ENCODE assay signal across 24 cellular contexts in genomic region chr16:35506018-35506897, GRCh38.
DNase-seq lines count a peak whose midpoint lies in the region; ATAC-seq and TF ChIP-seq lines count a peak whose summit lies in the region.
"Had no signal": no experiment of that assay in that cellular context is flagged by ENCODE, and none has a peak within 500 bp of the region (broad histone marks: within the 10 kb centered on the region; RNA-seq: fewer than 3 reads in every experiment).

No MANE protein-coding gene starts in this region.

- no peak overlapping the region for H3K9ac ChIP-seq in neuronal stem cell (ENCODE audit: low read depth, low read length, poor library complexity)

- no peaks in the 10 kb centered on the region for H3K4me1 Mint-ChIP-seq in mesothelial cell of epicardium
- H3K4me1 Mint-ChIP-seq: activated naive CD4-positive, alpha-beta T cell treated with anti-CD3 and anti-CD28 coated beads, Interleukin-2, amount 10 ng/mL, durations not matched to agents 7 days and 5 days; B cell; central memory CD8-positive, alpha-beta T cell had no signal

- no peak overlapping the region for H2BK120ac ChIP-seq in neuronal stem cell (ENCODE audit: low read depth, low read length)

- no peaks in the 10 kb centered on the region for H3K27me3 ChIP-seq in neuronal stem cell (ENCODE audit: control insufficient read depth in 3 of 3, insufficient read depth in 3 of 3, low read depth in 1 of 3, low read length in 3 of 3)
- H3K27me3 ChIP-seq: gastrocnemius medialis, stomach had no signal

- DNase-seq in NCI-H1092 treated with DMSO at 0.1 percent for 48 hours (lab: John Stamatoyannopoulos, UW) (peak; percentile 14), NCI-H1092 (lab: John Stamatoyannopoulos, UW) (no peak), NCI-H2029 treated with DMSO at 0.1 percent for 48 hours (lab: John Stamatoyannopoulos, UW) (peak; percentile 82), NCI-H82 (lab: John Stamatoyannopoulos, UW) (peak; percentile 94), neuronal stem cell (ENCODE audit: low spot score) (no peak), foreskin melanocyte (no peak), mesothelial cell of epicardium (ENCODE audit: low spot score in 2 of 2, unreplicated experiment in 2 of 2) (no peak), mucosa of descending colon (no peak)
- DNase-seq: 8988T; activated CD4-positive, CD25-positive, alpha-beta regulatory T cell treated with anti-CD3 and anti-CD28 coated beads, Interleukin-2, amount 50 U/mL, for 72 hours; activated naive CD4-positive, alpha-beta T cell treated with anti-CD3 and anti-CD28 coated beads, Interleukin-2, amount 10 ng/mL, durations not matched to agents 7 days and 5 days; activated T-cell treated with anti-CD3 and anti-CD28 coated beads, Interleukin-2, amount 50 U/mL, for 48 hours; EL; erythroblast; gastrocnemius medialis; HCEC 1CT; NCI-H1105 treated with DMSO at 0.1 percent for 48 hours; NCI-H524; nucleus accumbens; retina; stomach; T-helper 9 cell had no signal

- H2BK15ac ChIP-seq in neuronal stem cell (ENCODE audit: low read length): no peak overlapping the region

- H2AK5ac ChIP-seq in neuronal stem cell (ENCODE audit: low read depth, low read length): no peak overlapping the region

- H3K4me1 ChIP-seq in neuronal stem cell (ENCODE audit: control insufficient read depth in 2 of 2, insufficient read depth in 1 of 2, low read depth in 1 of 2, low read length in 2 of 2) (no peaks in the 10 kb centered on the region), mucosa of descending colon (ENCODE audit: low read depth) (no peaks in the 10 kb centered on the region)
- H3K4me1 ChIP-seq: gastrocnemius medialis, stomach had no signal

- H2AFZ ChIP-seq in neuronal stem cell (ENCODE audit: low read length): no peak overlapping the region

- no peak overlapping the region for H3K4ac ChIP-seq in neuronal stem cell (ENCODE audit: low read length)

- no peak overlapping the region for H2BK12ac ChIP-seq in neuronal stem cell (ENCODE audit: low read length)

- ATAC-seq in mucosa of descending colon: no peak
- ATAC-seq: gastrocnemius medialis had no signal

- no peaks in the 10 kb centered on the region for H3K36me3 Mint-ChIP-seq in mesothelial cell of epicardium
- H3K36me3 Mint-ChIP-seq: activated naive CD4-positive, alpha-beta T cell treated with anti-CD3 and anti-CD28 coated beads, Interleukin-2, amount 10 ng/mL, durations not matched to agents 7 days and 5 days had no signal

- H3K27me3 Mint-ChIP-seq in mesothelial cell of epicardium (ENCODE audit: low read depth): no peaks in the 10 kb centered on the region
- H3K27me3 Mint-ChIP-seq: activated naive CD4-positive, alpha-beta T cell treated with anti-CD3 and anti-CD28 coated beads, Interleukin-2, amount 10 ng/mL, durations not matched to agents 7 days and 5 days; B cell; central memory CD8-positive, alpha-beta T cell had no signal

- TF ChIP-seq CTCF in mesothelial cell of epicardium (IDR thresholded peaks at IDR 0.05; ENCODE audit: unreplicated experiment) (no peak), mucosa of descending colon (IDR thresholded peaks at IDR 0.05) (no peak)

- peaks cover 71% of the 10 kb centered on the region for H3K9me3 Mint-ChIP-seq in mesothelial cell of epicardium

- no peak overlapping the region for H4K8ac ChIP-seq in neuronal stem cell (ENCODE audit: low read depth, low read length)

- no peak overlapping the region for H3K4me2 ChIP-seq in neuronal stem cell (ENCODE audit: insufficient read depth, low read length, poor library complexity, severe bottlenecking)

- intact Hi-C loops in mucosa of descending colon (cut with DNase I, micrococcal nuclease): no loop called here

- no peak overlapping the region for H4K91ac ChIP-seq in neuronal stem cell (ENCODE audit: low read depth, low read length, poor library complexity)

- peaks cover 0 to 36% of the 10 kb centered on the region in 2 donors for H3K9me3 ChIP-seq in neuronal stem cell (replicated peaks in 1 of 2; ENCODE audit: control insufficient read depth in 2 of 2, insufficient read depth in 1 of 2, low read depth in 1 of 2, low read length in 2 of 2)
- peaks cover 59% of the 10 kb centered on the region for H3K9me3 ChIP-seq in mucosa of descending colon
- H3K9me3 ChIP-seq: gastrocnemius medialis had no signal

- H3K36me3 ChIP-seq in neuronal stem cell (replicated peaks in 1 of 2; ENCODE audit: control insufficient read depth in 2 of 2, insufficient read depth in 2 of 2, low read length in 2 of 2): no peaks in the 10 kb centered on the region
- no peaks in the 10 kb centered on the region for H3K36me3 ChIP-seq in mucosa of descending colon (ENCODE audit: low read depth)
- H3K36me3 ChIP-seq: gastrocnemius medialis, stomach had no signal

- H3K79me1 ChIP-seq in neuronal stem cell (ENCODE audit: low read depth, low read length): peaks cover 2% of the 10 kb centered on the region

- H3K23ac ChIP-seq in neuronal stem cell (ENCODE audit: low read depth, low read length, poor library complexity): peak overlapping the region; percentile 43

- no peak overlapping the region for H3K4me3 Mint-ChIP-seq in mesothelial cell of epicardium
- H3K4me3 Mint-ChIP-seq: activated naive CD4-positive, alpha-beta T cell treated with anti-CD3 and anti-CD28 coated beads, Interleukin-2, amount 10 ng/mL, durations not matched to agents 7 days and 5 days; B cell; central memory CD8-positive, alpha-beta T cell had no signal

- WGBS in neuronal stem cell (ENCODE audit: extremely low coverage in 2 of 2, insufficient read length in 2 of 2, insufficient replicate concordance in 1 of 2), 2 donors: no CpG with 5 or more reads among the region's 51 CpGs

- no peak overlapping the region for H3K18ac ChIP-seq in neuronal stem cell (ENCODE audit: low read length)

- no peak overlapping the region for H3K27ac ChIP-seq in neuronal stem cell (replicated peaks; ENCODE audit: low read length)
- H3K27ac ChIP-seq: gastrocnemius medialis, stomach had no signal

- no peak overlapping the region for H3K27ac Mint-ChIP-seq in mesothelial cell of epicardium
- H3K27ac Mint-ChIP-seq: activated naive CD4-positive, alpha-beta T cell treated with anti-CD3 and anti-CD28 coated beads, Interleukin-2, amount 10 ng/mL, durations not matched to agents 7 days and 5 days; B cell had no signal

- H2BK5ac ChIP-seq in neuronal stem cell (ENCODE audit: low read length): no peak overlapping the region

- H3K14ac ChIP-seq in neuronal stem cell (ENCODE audit: low read length): no peak overlapping the region

- H3K4me3 ChIP-seq in neuronal stem cell (ENCODE audit: low read length in 2 of 2): no peak overlapping the region
- H3K4me3 ChIP-seq in mucosa of descending colon: no peak overlapping the region
- H3K4me3 ChIP-seq: gastrocnemius medialis, stomach had no signal

Comparison
In these comparisons a context has a peak if more than half of its experiments do, and no peak if none do; other contexts are left out.
1. DNase-seq: peak in NCI-H1092 treated with DMSO at 0.1 percent for 48 hours (single experiment), NCI-H2029 treated with DMSO at 0.1 percent for 48 hours (single experiment) and NCI-H82 (single experiment); none in NCI-H1092 (single experiment), neuronal stem cell (single experiment), foreskin melanocyte (single experiment), mesothelial cell of epicardium (0 of 2) and mucosa of descending colon (0 of 3).